ENCODE assay signal across 14 cellular contexts in genomic region chr2:140624188-140624587, GRCh38.
A peak's percentile ranks its signal among the peaks of the same experiment; 100 is the strongest.
DNase-seq lines count a peak whose midpoint lies in the region; ATAC-seq and TF ChIP-seq lines count a peak whose summit lies in the region.
"Had no signal": no experiment of that assay in that cellular context is flagged by ENCODE, and none has a peak within 500 bp of the region (broad histone marks: within the 10 kb centered on the region; RNA-seq: fewer than 3 reads in every experiment).

No MANE protein-coding gene starts in this region.

- H3K4me1 ChIP-seq in right lobe of liver, result no peaks in the 10 kb centered on the region
- H3K4me1 ChIP-seq: SJCRH30 had no signal

- WGBS in right lobe of liver (ENCODE audit: insufficient coverage, low coverage, low lambda C conversion rate, missing lambda C conversion rate), result 68% methylated on average over 4 of the region's 4 CpGs

- ATAC-seq in CD4-positive, alpha-beta T cell (ENCODE audit: poor library complexity), result no peak
- no peak for ATAC-seq in right lobe of liver
- ATAC-seq: CD8-positive, alpha-beta T cell; HepG2 had no signal

- peaks cover 17% of the 10 kb centered on the region for H3K9me3 Mint-ChIP-seq in CD4-positive, alpha-beta T cell

- H3K4me1 Mint-ChIP-seq in CD4-positive, alpha-beta T cell (ENCODE audit: low read depth), result no peaks in the 10 kb centered on the region

- no peaks in the 10 kb centered on the region for H3K36me3 ChIP-seq in right lobe of liver
- H3K36me3 ChIP-seq: SJCRH30 had no signal

- CTCF ChIA-PET in CD4-positive, alpha-beta T cell (lab: Charles Lee), result no interaction called here

- no peak overlapping the region for H3K27ac Mint-ChIP-seq in CD4-positive, alpha-beta T cell
- H3K27ac Mint-ChIP-seq: CD8-positive, alpha-beta T cell had no signal

- no peak overlapping the region for H3K27ac ChIP-seq in CD4-positive, alpha-beta T cell (ENCODE audit: low read depth, low read length)
- H3K27ac ChIP-seq in right lobe of liver, result no peak overlapping the region
- H3K27ac ChIP-seq: KMS-11, SJCRH30 had no signal

- no peak for TF ChIP-seq POLR2A in right lobe of liver (IDR thresholded peaks at IDR 0.05)

- POLR2A ChIA-PET in CD4-positive, alpha-beta T cell (lab: Charles Lee), result no interaction called here

- H3K4me3 ChIP-seq in right lobe of liver, result no peak overlapping the region
- H3K4me3 ChIP-seq: SJCRH30 had no signal

- DNase-seq in DMS53 treated with DMSO at 0.1 percent for 48 hours (lab: John Stamatoyannopoulos, UW; ENCODE audit: unreplicated experiment) (peak; percentile 47), NCI-H460 (ENCODE audit: extremely low read depth, low read depth) (peak; percentile 6), NCI-H82 treated with DMSO at 0.1 percent for 48 hours (lab: John Stamatoyannopoulos, UW; ENCODE audit: unreplicated experiment) (peak; percentile 47), kidney glomerular epithelial cell (lab: John Stamatoyannopoulos, UW) (peak; percentile 0), right lobe of liver (no peak), RKO (ENCODE audit: low spot score) (no peak)
- DNase-seq in CD4-positive, alpha-beta T cell, result no peak
- DNase-seq: CD8-positive, alpha-beta T cell; NCI-H1048; NCI-H526; SJCRH30; T-helper 2 cell had no signal

- no peaks in the 10 kb centered on the region for H3K27me3 Mint-ChIP-seq in CD4-positive, alpha-beta T cell

- H3K36me3 Mint-ChIP-seq in CD4-positive, alpha-beta T cell (ENCODE audit: low read depth), result no peaks in the 10 kb centered on the region
- H3K36me3 Mint-ChIP-seq: CD8-positive, alpha-beta T cell had no signal

- no peaks in the 10 kb centered on the region for H3K9me3 ChIP-seq in CD4-positive, alpha-beta T cell (ENCODE audit: control insufficient read depth, low read length)
- no peaks in the 10 kb centered on the region for H3K9me3 ChIP-seq in right lobe of liver
- H3K9me3 ChIP-seq: SJCRH30 had no signal

- no peak for TF ChIP-seq CTCF in CD4-positive, alpha-beta T cell (IDR thresholded peaks at IDR 0.05)
- TF ChIP-seq CTCF in right lobe of liver (IDR thresholded peaks at IDR 0.05), result no peak

- intact Hi-C loops in CD4-positive, alpha-beta T cell (cut with DNase I, micrococcal nuclease), result no loop called here
- intact Hi-C loops in right lobe of liver (cut with DNase I), result no loop called here

- H3K27me3 ChIP-seq in CD4-positive, alpha-beta T cell (ENCODE audit: control insufficient read depth, insufficient read depth, low read length), result no peaks in the 10 kb centered on the region
- no peaks in the 10 kb centered on the region for H3K27me3 ChIP-seq in right lobe of liver
- H3K27me3 ChIP-seq: SJCRH30 had no signal

- H3K4me3 Mint-ChIP-seq in CD4-positive, alpha-beta T cell, result no peak overlapping the region
- H3K4me3 Mint-ChIP-seq: CD8-positive, alpha-beta T cell had no signal

Comparison
In these comparisons a context has a peak if more than half of its experiments do, and no peak if none do; other contexts are left out.
1. DNase-seq: peak in DMS53 treated with DMSO at 0.1 percent for 48 hours (single experiment), NCI-H460 (single experiment), NCI-H82 treated with DMSO at 0.1 percent for 48 hours (single experiment) and kidney glomerular epithelial cell (single experiment); none in CD4-positive, alpha-beta T cell (0 of 10), right lobe of liver (0 of 3) and RKO (single experiment).